In genomic region chr6:16201706-16202105, GRCh38 we compare ENCODE assay signal across 24 cellular contexts.
"Had no signal": no experiment of that assay in that cellular context is flagged by ENCODE, and none has a peak within 500 bp of the region (broad histone marks: within the 10 kb centered on the region; RNA-seq: fewer than 3 reads in every experiment).

No MANE protein-coding gene starts in this region.

- ATAC-seq: activated naive CD4-positive, alpha-beta T cell treated with anti-CD3 and anti-CD28 coated beads, Interleukin-2, amount 50 U/mL, for 72 hours; activated naive CD8-positive, alpha-beta T cell treated with anti-CD3 and anti-CD28 coated beads, Interleukin-2, amount 50 U/mL, for 24 hours; activated T-cell treated with anti-CD3 and anti-CD28 coated beads, Interleukin-2, amount 50 U/mL, for 4 hours had no signal

- H3K27ac Mint-ChIP-seq: activated B cell treated with CpG ODN at 0.5 μM for 24 hours; activated CD4-positive, alpha-beta memory T cell treated with anti-CD3 and anti-CD28 coated beads for 36 hours; activated CD4-positive, alpha-beta T cell treated with anti-CD3 and anti-CD28 coated beads, Interleukin-2, amount 10 ng/mL, durations not matched to agents 7 days and 5 days; activated naive CD4-positive, alpha-beta T cell treated with anti-CD3 and anti-CD28 coated beads, Interleukin-2, amount 50 U/mL, for 72 hours; activated naive CD8-positive, alpha-beta T cell treated with anti-CD3 and anti-CD28 coated beads, Interleukin-2, amount 50 U/mL, for 24 hours had no signal

- H3K36me3 ChIP-seq: brain microvascular endothelial cell, cardiac muscle cell had no signal

- DNase-seq: activated B cell treated with CpG ODN at 0.5 μM for 24 hours; activated CD4-positive, alpha-beta memory T cell treated with anti-CD3 and anti-CD28 coated beads for 36 hours; activated CD4-positive, alpha-beta T cell treated with anti-CD3 and anti-CD28 coated beads for 1 hour; activated CD4-positive, alpha-beta T cell treated with anti-CD3 and anti-CD28 coated beads, Interleukin-2, amount 10 ng/mL, durations not matched to agents 7 days and 5 days; activated CD8-positive, alpha-beta memory T cell treated with anti-CD3 and anti-CD28 coated beads for 24 hours; activated effector memory CD4-positive, alpha-beta T cell treated with anti-CD3 and anti-CD28 coated beads, Interleukin-2, amount 50 U/mL, for 16 hours; activated naive CD4-positive, alpha-beta T cell treated with Interleukin-2 at 50 U/mL for 16 hours; activated naive CD8-positive, alpha-beta T cell treated with anti-CD3 and anti-CD28 coated beads, Interleukin-2, amount 50 U/mL, for 24 hours; activated T-cell treated with anti-CD3 and anti-CD28 coated beads, Interleukin-2, amount 50 U/mL, for 4 hours; amniotic stem cell; brain microvascular endothelial cell; KG1; NCI-H1048; NCI-H146; NCI-H187 treated with DMSO at 0.1 percent for 48 hours; NCI-H2081 treated with DMSO at 0.1 percent for 48 hours; NCI-H446; NCI-H524; PC-9; SHP77 treated with DMSO at 0.1 percent for 48 hours; T-helper 2 cell; T1000 had no signal

- H2AFZ ChIP-seq: PC-9 had no signal

- H3K4me3 Mint-ChIP-seq: activated B cell treated with CpG ODN at 0.5 μM for 24 hours; activated CD4-positive, alpha-beta memory T cell treated with anti-CD3 and anti-CD28 coated beads for 36 hours; activated CD4-positive, alpha-beta T cell treated with anti-CD3 and anti-CD28 coated beads, Interleukin-2, amount 10 ng/mL, durations not matched to agents 7 days and 5 days; activated naive CD8-positive, alpha-beta T cell treated with anti-CD3 and anti-CD28 coated beads, Interleukin-2, amount 50 U/mL, for 24 hours; activated T-cell treated with anti-CD3 and anti-CD28 coated beads, Interleukin-2, amount 50 U/mL, for 4 hours had no signal

- H3K4me3 ChIP-seq: cardiac muscle cell, PC-9 had no signal

- H3K4me2 ChIP-seq: PC-9 had no signal

- H3K27ac ChIP-seq: brain microvascular endothelial cell, cardiac muscle cell, PC-9 had no signal

- H3K36me3 Mint-ChIP-seq: activated CD4-positive, alpha-beta memory T cell treated with anti-CD3 and anti-CD28 coated beads for 36 hours; activated naive CD4-positive, alpha-beta T cell treated with anti-CD3 and anti-CD28 coated beads, Interleukin-2, amount 50 U/mL, for 72 hours had no signal

- H3K27me3 ChIP-seq: brain microvascular endothelial cell, cardiac muscle cell had no signal

- H3K4me1 Mint-ChIP-seq: activated CD4-positive, alpha-beta T cell treated with anti-CD3 and anti-CD28 coated beads, Interleukin-2, amount 10 ng/mL, durations not matched to agents 7 days and 5 days had no signal

- H3K9me3 Mint-ChIP-seq: activated CD4-positive, alpha-beta memory T cell treated with anti-CD3 and anti-CD28 coated beads for 36 hours; activated CD4-positive, alpha-beta T cell treated with anti-CD3 and anti-CD28 coated beads, Interleukin-2, amount 10 ng/mL, durations not matched to agents 7 days and 5 days; activated naive CD4-positive, alpha-beta T cell treated with anti-CD3 and anti-CD28 coated beads, Interleukin-2, amount 50 U/mL, for 72 hours; activated naive CD8-positive, alpha-beta T cell treated with anti-CD3 and anti-CD28 coated beads, Interleukin-2, amount 50 U/mL, for 24 hours; activated T-cell treated with anti-CD3 and anti-CD28 coated beads, Interleukin-2, amount 50 U/mL, for 4 hours had no signal
